ENCODE assay signal across 8 cellular contexts in genomic region chr10:110269641-110270318, GRCh38. TPM values are rescaled to one million over a fixed set of nuclear protein-coding genes. Genes with fewer than 3 reads are reported as not detected.
DNase-seq lines count a peak whose midpoint lies in the region; ATAC-seq, FAIRE-seq and TF ChIP-seq lines count a peak whose summit lies in the region.

No MANE protein-coding gene starts in this region.

- H3K4me3 ChIP-seq in keratinocyte (ENCODE audit: control insufficient read depth in 2 of 3, extremely low read depth in 1 of 3, insufficient read depth in 2 of 3, low read depth in 1 of 3, low read length in 3 of 3), result no peak overlapping the region

- peak in 30 of 56 donors; percentile 4 to 80 (median 43) for DNase-seq in amygdala (lab: John Stamatoyannopoulos, UW)
- no peak for DNase-seq in keratinocyte (ENCODE audit: low read depth, low spot score)
- DNase-seq in superior temporal gyrus (ENCODE audit: extremely low spot score), result peak; percentile 92
- DNase-seq in NK-92 (lab: John Stamatoyannopoulos, UW; ENCODE audit: unreplicated experiment), result no peak
- no peak for DNase-seq in glomerular visceral epithelial cell (ENCODE audit: extremely low spot score)

- H3K79me2 ChIP-seq in keratinocyte (ENCODE audit: control insufficient read depth, insufficient read depth, low read length), result no peaks in the 10 kb centered on the region

- H4K20me1 ChIP-seq in keratinocyte (ENCODE audit: control insufficient read depth, extremely low read depth, insufficient read depth, low read length), result no peaks in the 10 kb centered on the region

- H2AFZ ChIP-seq in keratinocyte (ENCODE audit: control insufficient read depth, low read length), result no peak overlapping the region

- no peaks in the 10 kb centered on the region for H3K9me1 ChIP-seq in keratinocyte (ENCODE audit: control insufficient read depth, extremely low read depth, insufficient read depth, low read length)

- TF ChIP-seq POLR2A in GM18505 (IDR thresholded peaks at IDR 0.05; ENCODE audit: borderline replicate concordance, extremely low read depth, insufficient read depth, insufficient read length), result no peak

- dilution Hi-C loops in keratinocyte (cut with MboI; ENCODE audit: extremely low pct_ligation_motif_present, low sequenced_read_pairs), result no loop called here

- ATAC-seq in GM18505 (IDR thresholded peaks at IDR 0.05; ENCODE audit: unreplicated experiment) (peak; percentile 50), HG03060 (IDR thresholded peaks at IDR 0.05; ENCODE audit: low read depth, unreplicated experiment) (peak; percentile 43), HG03280 (IDR thresholded peaks at IDR 0.05; ENCODE audit: unreplicated experiment) (no peak)

- H3K27ac ChIP-seq in keratinocyte (ENCODE audit: control insufficient read depth, insufficient read depth, low read length), result no peak overlapping the region

- no peaks in the 10 kb centered on the region for H3K27me3 ChIP-seq in keratinocyte (ENCODE audit: control insufficient read depth, extremely low read depth, insufficient read depth, low read length)

- no peak for FAIRE-seq in keratinocyte (lab: Jason Lieb, UNC)

- H3K9ac ChIP-seq in keratinocyte (ENCODE audit: control insufficient read depth, extremely low read depth, insufficient read depth, low read length), result no peak overlapping the region

- H3K36me3 ChIP-seq in keratinocyte (ENCODE audit: control insufficient read depth in 2 of 2, extremely low read depth in 1 of 2, insufficient read depth in 2 of 2, low read length in 2 of 2), result no peaks in the 10 kb centered on the region

- H3K4me1 ChIP-seq in keratinocyte (ENCODE audit: control insufficient read depth, extremely low read depth, insufficient read depth, low read length), result no peaks in the 10 kb centered on the region

- TF ChIP-seq CTCF in keratinocyte (optimal IDR thresholded peaks at IDR 0.05 in 1 of 3, IDR thresholded peaks at IDR 0.05 in 1 of 3, conservative IDR thresholded peaks at IDR 0.05 in 1 of 3; ENCODE audit: extremely low read depth in 1 of 3, insufficient read depth in 2 of 3, low read length in 3 of 3), result no peak

- H3K4me2 ChIP-seq in keratinocyte (ENCODE audit: control insufficient read depth, extremely low read depth, insufficient read depth, low read depth, low read length), result peak overlapping the region; percentile 24

- no peaks in the 10 kb centered on the region for H3K9me3 ChIP-seq in keratinocyte (ENCODE audit: control insufficient read depth, low read depth, low read length)

RNA-seq across cellular contexts. Expression of gene SMNDC1, which starts 34.9 kb away (rescaled TPM):
- polyA plus RNA-seq in keratinocyte, result 9.5 to 19.8 TPM (median 17.3 TPM) in 3 replicates
- 83.1 TPM for polyA plus RNA-seq in keratinocyte (2011; ENCODE audit: low read depth)
- 17.0 and 27.9 TPM in 2 replicates for polyA plus RNA-seq in keratinocyte (2011; cell fraction: cytosol; rRNA removed)
- polyA plus RNA-seq in keratinocyte (2011; cell fraction: nucleus; rRNA removed), result 21.1 and 30.5 TPM in 2 replicates
- 21.5 and 34.8 TPM in 2 replicates for polyA plus RNA-seq in keratinocyte (2012; ENCODE audit: low replicate concordance)
- 1.8 to 8.0 TPM (median 2.8 TPM) in 3 replicates for polyA minus RNA-seq in keratinocyte
- polyA minus RNA-seq in keratinocyte (2011; cell fraction: cytosol; rRNA and poly(A)+ RNA removed), result 5.9 TPM
- 3.4 and 6.5 TPM in 2 replicates for polyA minus RNA-seq in keratinocyte (2011; cell fraction: nucleus; rRNA and poly(A)+ RNA removed)

Comparison
In these comparisons a context has a peak if more than half of its experiments do, and no peak if none do; other contexts are left out.
1. DNase-seq: peak in amygdala (30 of 56) and superior temporal gyrus (single experiment); none in keratinocyte (single experiment), NK-92 (single experiment) and glomerular visceral epithelial cell (single experiment).